In genomic region chr3:4845882-4846281, GRCh38 we compare ENCODE assay signal across 10 cellular contexts.
A peak's percentile ranks its signal among the peaks of the same experiment; 100 is the strongest.
DNase-seq lines count a peak whose midpoint lies in the region; ATAC-seq, FAIRE-seq and TF ChIP-seq lines count a peak whose summit lies in the region.
"Had no signal": no experiment of that assay in that cellular context is flagged by ENCODE, and none has a peak within 500 bp of the region (broad histone marks: within the 10 kb centered on the region; RNA-seq: fewer than 3 reads in every experiment).

No MANE protein-coding gene starts in this region.

- POLR2A ChIA-PET in HepG2 (lab: Yijun Ruan, JAX) = no interaction called here

- TF ChIP-seq POLR2A in esophagus squamous epithelium (IDR thresholded peaks at IDR 0.05) (no peak), HepG2 (IDR thresholded peaks at IDR 0.05; ENCODE audit: insufficient read depth in 1 of 2, low read depth in 2 of 2, low read length in 2 of 2) (no peak)

- no peak for DNase-seq in mucosa of descending colon
- DNase-seq in DMS153 (lab: John Stamatoyannopoulos, UW) = no peak
- DNase-seq in OCI-M1 (lab: John Stamatoyannopoulos, UW) = no peak
- no peak for DNase-seq in esophagus squamous epithelium (lab: John Stamatoyannopoulos, UW)
- DNase-seq in HepG2 (ENCODE audit: low spot score) = no peak

- no peak for TF ChIP-seq RAD21 in HepG2 (CRISPR knock-in tag; IDR thresholded peaks at IDR 0.05)

- intact Hi-C loops in mucosa of descending colon (cut with DNase I, micrococcal nuclease) = no loop called here
- intact Hi-C loops in esophagus squamous epithelium (cut with DNase I) = no loop called here
- intact Hi-C loops in HepG2 (cut with micrococcal nuclease; ENCODE audit: unreplicated experiment) = no loop called here

- H4K20me1 ChIP-seq in HepG2 (ENCODE audit: insufficient read depth, low read length) = no peaks in the 10 kb centered on the region

- H3K79me2 ChIP-seq in HepG2 (ENCODE audit: insufficient read depth, low read length) = no peaks in the 10 kb centered on the region

- 71 to 82% methylated on average over 3 of the region's 3 CpGs for WGBS in esophagus squamous epithelium, 2 donors
- 97% methylated on average over 3 of the region's 3 CpGs for WGBS in HepG2 (ENCODE audit: low lambda C conversion rate)

- no peak overlapping the region for H3K27ac ChIP-seq in esophagus squamous epithelium
- H3K27ac ChIP-seq in HepG2 (ENCODE audit: extremely low read length, insufficient read depth, low read length) = no peak overlapping the region
- H3K27ac ChIP-seq: esophagus muscularis mucosa, SJSA1 had no signal

- H3K4me3 ChIP-seq in mucosa of descending colon (no peak overlapping the region), esophagus squamous epithelium (no peak overlapping the region), HepG2 (replicated peaks in 1 of 3; ENCODE audit: insufficient read depth in 1 of 3, low read depth in 2 of 3, low read length in 3 of 3) (no peak overlapping the region)
- H3K4me3 ChIP-seq: esophagus muscularis mucosa, SJSA1 had no signal

- H3K4me1 ChIP-seq in mucosa of descending colon (ENCODE audit: low read depth) = peaks cover 6% of the 10 kb centered on the region
- H3K4me1 ChIP-seq in esophagus squamous epithelium = peaks cover 11 to 61% (median 15%) of the 10 kb centered on the region in 3 donors
- no peaks in the 10 kb centered on the region for H3K4me1 ChIP-seq in HepG2 (ENCODE audit: insufficient read depth, low read length)

- TF ChIP-seq EP300 in HepG2 (IDR thresholded peaks at IDR 0.05; ENCODE audit: low read depth in 2 of 2, low read length in 2 of 2) (no peak), HepG2 (CRISPR knock-in tag; IDR thresholded peaks at IDR 0.05; ENCODE audit: borderline replicate concordance) (no peak)

- H3K4me2 ChIP-seq in HepG2 (ENCODE audit: low read depth, low read length) = no peak overlapping the region

- FAIRE-seq in HepG2 (lab: Jason Lieb, UNC) = no peak

- no peak overlapping the region for H2AFZ ChIP-seq in HepG2 (ENCODE audit: low read length)

- TF ChIP-seq CTCF in mucosa of descending colon (IDR thresholded peaks at IDR 0.05) (no peak), esophagus squamous epithelium (IDR thresholded peaks at IDR 0.05) (no peak), HepG2 (CRISPR knock-in tag; IDR thresholded peaks at IDR 0.05) (no peak)

- no TSS peak for BruUV-seq in HepG2 (replicated peaks; lab: Mats Ljungman, UMichigan)

- H3K9me3 ChIP-seq in mucosa of descending colon (no peaks in the 10 kb centered on the region), esophagus squamous epithelium (no peaks in the 10 kb centered on the region), HepG2 (ENCODE audit: low read length) (no peaks in the 10 kb centered on the region)
- H3K9me3 ChIP-seq: esophagus muscularis mucosa, SJSA1 had no signal

- no peaks in the 10 kb centered on the region for H3K36me3 ChIP-seq in mucosa of descending colon (ENCODE audit: low read depth)
- no peaks in the 10 kb centered on the region for H3K36me3 ChIP-seq in esophagus squamous epithelium
- H3K36me3 ChIP-seq in HepG2 (replicated peaks in 1 of 2; ENCODE audit: control insufficient read depth in 1 of 2, insufficient read depth in 2 of 2, low read length in 2 of 2) = no peaks in the 10 kb centered on the region
- H3K36me3 ChIP-seq: SJSA1 had no signal

- H3K9ac ChIP-seq in HepG2 (ENCODE audit: insufficient read depth, low read depth, low read length) = no peak overlapping the region

- H3K27me3 ChIP-seq in esophagus squamous epithelium (no peaks in the 10 kb centered on the region), HepG2 (ENCODE audit: control insufficient read depth in 1 of 2, insufficient read depth in 2 of 2, low read length in 2 of 2) (no peaks in the 10 kb centered on the region)
- H3K27me3 ChIP-seq: esophagus muscularis mucosa, SJSA1 had no signal

- in situ Hi-C loops in HepG2 (cut with HindIII; ENCODE audit: extremely low pct_ligation_motif_present, low pct_unique_long_range_greater_than_20kb) = no loop called here

- CTCF ChIA-PET in HepG2 (lab: Yijun Ruan, JAX; ENCODE audit: low intra/inter-chr PET ratio, low total read pairs) = no interaction called here

- peak; percentile 80 for ATAC-seq in GM18858 (IDR thresholded peaks at IDR 0.05; ENCODE audit: unreplicated experiment)
- ATAC-seq in GM21529 (IDR thresholded peaks at IDR 0.05; ENCODE audit: unreplicated experiment) = peak; percentile 82
- peak; percentile 85 for ATAC-seq in HG03378 (IDR thresholded peaks at IDR 0.05; ENCODE audit: unreplicated experiment)
- ATAC-seq in mucosa of descending colon = peak; percentile 67
- no peak for ATAC-seq in HepG2

TF ChIP-seq in HepG2, 621 proteins besides CTCF, POLR2A, EP300 and RAD21:
- TF ChIP-seq ZBTB26 (CRISPR knock-in tag; IDR thresholded peaks at IDR 0.05; ENCODE audit: borderline replicate concordance) (no peak), SNAI1 (CRISPR knock-in tag; IDR thresholded peaks at IDR 0.05; ENCODE audit: borderline replicate concordance) (no peak), HMGXB4 (CRISPR knock-in tag; IDR thresholded peaks at IDR 0.05; ENCODE audit: borderline replicate concordance in 1 of 2, low read depth in 1 of 2) (no peak), RARA (CRISPR knock-in tag; IDR thresholded peaks at IDR 0.05) (no peak)
TF ChIP-seq in HepG2: peak in this region for 0.
